In genomic region chr9:136118367-136119258, GRCh38 we compare ENCODE assay signal across 8 cellular contexts. TPM values are rescaled to one million over a fixed set of nuclear protein-coding genes. Genes with fewer than 3 reads are reported as not detected.
DNase-seq lines count a peak whose midpoint lies in the region; TF ChIP-seq lines count a peak whose summit lies in the region.

Gene TMEM250, minus strand, starts transcription at chr9:136118875. Its CDS starts 1,975 bp downstream, at chr9:136116900.

- DNase-seq in COLO829 (ENCODE audit: low spot score), result peak; percentile 98
- DNase-seq in GM20000 (ENCODE audit: low spot score), result peak; percentile 99
- DNase-seq in HT-29 (ENCODE audit: low spot score), result peak; percentile 96
- peak; percentile 87 for DNase-seq in NK-92 treated with Interleukin-12 subunit alpha and Interleukin-12 subunit beta, amount 100 ng/mL, for 24 hours (lab: John Stamatoyannopoulos, UW)
- DNase-seq in activated CD8-positive, alpha-beta memory T cell treated with anti-CD3 and anti-CD28 coated beads for 24 hours, result peak; percentile 98
- peak; percentile 93 for DNase-seq in effector CD8-positive, alpha-beta T cell (lab: John Stamatoyannopoulos, UW)
- peak; percentile 97 to 99 for DNase-seq in lung microvascular endothelial cell (ENCODE audit: low read depth in 2 of 2)
- peak; percentile 94 to 96 (median 95) for DNase-seq in stimulated activated CD4-positive, alpha-beta T cell treated with anti-CD3 and anti-CD28 coated beads, TNF-alpha, amount 100 ng/mL, for 4 hours (ENCODE audit: low read depth in 3 of 3)

- no peak for TF ChIP-seq CTCF in GM20000 (IDR thresholded peaks at IDR 0.05; ENCODE audit: extremely low read depth, missing control alignments)

RNA-seq across cellular contexts. Expression of gene TMEM250, which starts in this region (rescaled TPM):
- 93.4 and 109 TPM in 2 replicates for total RNA-seq in HT-29 (2014; rRNA removed; shearing (Covaris generic))
- total RNA-seq in lung microvascular endothelial cell, result 34.0 and 44.4 TPM in 2 replicates

Comparison
In these comparisons a context has a peak if more than half of its experiments do, and no peak if none do; other contexts are left out.
1. Peak in every context shown above with its lines: DNase-seq.